ENCODE assay signal across 16 cellular contexts in the genomic region with DNA sequence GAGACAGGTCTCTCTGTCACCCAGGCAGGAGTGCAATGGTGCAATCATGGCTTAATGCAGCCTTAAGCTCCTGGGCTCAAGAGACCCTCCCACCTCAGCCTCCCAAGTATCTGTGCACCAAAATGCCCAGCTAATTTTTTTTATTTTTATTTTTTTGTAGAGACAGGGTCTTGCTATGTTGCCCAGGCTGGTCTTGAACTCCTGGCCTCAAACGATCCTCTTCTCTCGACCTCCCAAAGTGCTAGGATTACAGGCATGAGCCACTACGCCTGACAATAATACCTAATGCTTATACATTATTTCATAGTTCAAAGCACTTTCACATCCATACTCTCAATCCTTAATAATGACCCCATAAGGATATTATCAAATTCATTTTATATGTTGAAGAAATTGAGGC.
"Had no signal": no experiment of that assay in that cellular context is flagged by ENCODE, and none has a peak within 500 bp of the region (broad histone marks: within the 10 kb centered on the region; RNA-seq: fewer than 3 reads in every experiment).

No MANE protein-coding gene starts in this region.

- H3K4me3 Mint-ChIP-seq: endodermal cell had no signal

- H3K27ac ChIP-seq: hepatocyte had no signal

- H3K27ac Mint-ChIP-seq: endodermal cell had no signal

- H3K36me3 Mint-ChIP-seq: naive B cell had no signal

- H2AFZ ChIP-seq: hepatocyte had no signal

- H3K4me3 ChIP-seq: hepatocyte, lower lobe of right lung had no signal

- H3K9me3 Mint-ChIP-seq: endodermal cell; naive B cell; stimulated activated naive CD8-positive, alpha-beta T cell treated with anti-CD3 and anti-CD28 coated beads, Interleukin-15, amount 100 ng/mL, for 72 hours had no signal

- ATAC-seq: lower lobe of right lung; SK-N-SH treated with all-trans-retinoic acid at 6 μM for 48 hours; stimulated activated naive CD8-positive, alpha-beta T cell treated with anti-CD3 and anti-CD28 coated beads, Interleukin-15, amount 100 ng/mL, for 72 hours had no signal

- H3K9me3 ChIP-seq: lower lobe of right lung, thoracic aorta had no signal

- H3K36me3 ChIP-seq: lower lobe of right lung, thoracic aorta had no signal

- H3K27me3 Mint-ChIP-seq: naive B cell; stimulated activated naive CD8-positive, alpha-beta T cell treated with anti-CD3 and anti-CD28 coated beads, Interleukin-15, amount 100 ng/mL, for 72 hours had no signal

- DNase-seq: activated CD4-positive, alpha-beta T cell treated with anti-CD3 and anti-CD28 coated beads, Interleukin-2, amount 50 U/mL, for 1 hour; activated CD4-positive, CD25-positive, alpha-beta regulatory T cell; activated T-cell treated with anti-CD3 and anti-CD28 coated beads, Interleukin-2, amount 50 U/mL, for 1 hour; caudate nucleus; endodermal cell; erythroblast; lower lobe of right lung; midbrain; naive B cell; stimulated activated CD4-positive, alpha-beta T cell treated with anti-CD3 and anti-CD28 coated beads, Interleukin-4, amount 100 ng/mL, for 1 hour; stimulated activated CD8-positive, alpha-beta memory T cell treated with anti-CD3 and anti-CD28 coated beads, Interleukin-4, amount 100 ng/mL, for 48 hours; stimulated activated naive CD8-positive, alpha-beta T cell treated with anti-CD3 and anti-CD28 coated beads, Interleukin-15, amount 100 ng/mL, for 72 hours; T-helper 2 cell had no signal

- H3K27me3 ChIP-seq: hepatocyte had no signal
